21 cellular contexts compared by ENCODE assay signal in genomic region chr11:87179621-87180020, GRCh38.
DNase-seq lines count a peak whose midpoint lies in the region; ATAC-seq and TF ChIP-seq lines count a peak whose summit lies in the region.
"Had no signal": no experiment of that assay in that cellular context is flagged by ENCODE, and none has a peak within 500 bp of the region (broad histone marks: within the 10 kb centered on the region; RNA-seq: fewer than 3 reads in every experiment).

No MANE protein-coding gene starts in this region.

- no peaks in the 10 kb centered on the region for H3K27me3 ChIP-seq in esophagus squamous epithelium
- H3K27me3 ChIP-seq: BE2C had no signal

- 79 to 84% methylated on average over 1 of the region's 1 CpG for WGBS in esophagus squamous epithelium, 2 donors

- intact Hi-C loops in esophagus squamous epithelium (cut with DNase I): no loop called here

- peaks cover 6% of the 10 kb centered on the region for H3K4me1 Mint-ChIP-seq in glutamatergic neuron (ENCODE audit: low read depth, unreplicated experiment)
- peaks cover 7% of the 10 kb centered on the region for H3K4me1 Mint-ChIP-seq in nephron progenitor cell

- H3K4me1 ChIP-seq in esophagus squamous epithelium: no peaks in the 10 kb centered on the region
- H3K4me1 ChIP-seq: BE2C, HAP-1 had no signal

- DNase-seq in AG10803 (ENCODE audit: low read depth): peak; percentile 40
- DNase-seq in amniotic epithelial cell (ENCODE audit: low read depth): peak; percentile 29
- DNase-seq in glutamatergic neuron: no peak
- no peak for DNase-seq in nephron progenitor cell
- DNase-seq in esophagus squamous epithelium (lab: John Stamatoyannopoulos, UW): no peak
- no peak for DNase-seq in amniotic stem cell (lab: John Stamatoyannopoulos, UW)
- DNase-seq in superior temporal gyrus (ENCODE audit: extremely low spot score): no peak
- DNase-seq: BE2C; C1 segment of cervical spinal cord; CD4-positive, CD25-positive, alpha-beta regulatory T cell; CD8-positive, alpha-beta memory T cell; COR-L47; DMS 273 treated with DMSO at 0.1 percent for 48 hours; DMS53; DND-41; EL; GM23248 had no signal

- no peaks in the 10 kb centered on the region for H3K9me3 ChIP-seq in esophagus squamous epithelium
- H3K9me3 ChIP-seq: BE2C, HAP-1 had no signal

- H3K27ac ChIP-seq in esophagus squamous epithelium: no peak overlapping the region
- H3K27ac ChIP-seq: GM23248 had no signal

- ATAC-seq in GM19463 (IDR thresholded peaks at IDR 0.05; ENCODE audit: unreplicated experiment): no peak
- ATAC-seq: GM12878 had no signal

- TF ChIP-seq CTCF in AG10803 (conservative IDR thresholded peaks at IDR 0.05; ENCODE audit: low read length): no peak
- no peak for TF ChIP-seq CTCF in glutamatergic neuron (IDR thresholded peaks at IDR 0.05; ENCODE audit: partially characterized antibody, unreplicated experiment)
- no peak for TF ChIP-seq CTCF in nephron progenitor cell (IDR thresholded peaks at IDR 0.05)
- no peak for TF ChIP-seq CTCF in esophagus squamous epithelium (IDR thresholded peaks at IDR 0.05)

- no peak for TF ChIP-seq POLR2A in esophagus squamous epithelium (IDR thresholded peaks at IDR 0.05)

- H3K9me3 Mint-ChIP-seq in glutamatergic neuron (ENCODE audit: unreplicated experiment) (peaks cover 1% of the 10 kb centered on the region), nephron progenitor cell (peaks cover 22% of the 10 kb centered on the region)

- H3K36me3 Mint-ChIP-seq in glutamatergic neuron (ENCODE audit: unreplicated experiment): no peaks in the 10 kb centered on the region
- H3K36me3 Mint-ChIP-seq in nephron progenitor cell (ENCODE audit: low read depth): peaks cover 43% of the 10 kb centered on the region

- H3K27me3 Mint-ChIP-seq in glutamatergic neuron (ENCODE audit: unreplicated experiment) (no peaks in the 10 kb centered on the region), nephron progenitor cell (ENCODE audit: low read depth, poor library complexity) (no peaks in the 10 kb centered on the region)
- H3K27me3 Mint-ChIP-seq: CD4-positive, CD25-positive, alpha-beta regulatory T cell; CD8-positive, alpha-beta memory T cell; IgD-negative memory B cell had no signal

- no peaks in the 10 kb centered on the region for H3K36me3 ChIP-seq in esophagus squamous epithelium
- H3K36me3 ChIP-seq: BE2C, HAP-1 had no signal

- peak overlapping the region; percentile 71 for H3K27ac Mint-ChIP-seq in glutamatergic neuron (ENCODE audit: unreplicated experiment)
- H3K27ac Mint-ChIP-seq in nephron progenitor cell: peak overlapping the region; percentile 26
- H3K27ac Mint-ChIP-seq: CD4-positive, CD25-positive, alpha-beta regulatory T cell; CD8-positive, alpha-beta memory T cell; IgD-negative memory B cell had no signal

- H3K4me3 ChIP-seq in AG10803 (ENCODE audit: low read length): no peak overlapping the region
- H3K4me3 ChIP-seq in esophagus squamous epithelium: no peak overlapping the region
- H3K4me3 ChIP-seq: GM12878, GM23248, HAP-1 had no signal

- no peak overlapping the region for H3K4me3 Mint-ChIP-seq in glutamatergic neuron (ENCODE audit: unreplicated experiment)
- no peak overlapping the region for H3K4me3 Mint-ChIP-seq in nephron progenitor cell
- H3K4me3 Mint-ChIP-seq: CD4-positive, CD25-positive, alpha-beta regulatory T cell; CD8-positive, alpha-beta memory T cell; IgD-negative memory B cell had no signal

Comparison
In these comparisons a context has a peak if more than half of its experiments do, and no peak if none do; other contexts are left out.
1. DNase-seq: peak in AG10803 (single experiment) and amniotic epithelial cell (single experiment); none in glutamatergic neuron (single experiment), nephron progenitor cell (single experiment), esophagus squamous epithelium (single experiment), amniotic stem cell (single experiment) and superior temporal gyrus (single experiment).